ENCODE assay signal across 8 cellular contexts in genomic region chr19:11435833-11436313, GRCh38. TPM values are rescaled to one million over a fixed set of nuclear protein-coding genes. Genes with fewer than 3 reads are reported as not detected.
DNase-seq lines count a peak whose midpoint lies in the region; ATAC-seq, FAIRE-seq and TF ChIP-seq lines count a peak whose summit lies in the region.

No MANE protein-coding gene starts in this region.

- H3K27ac ChIP-seq in Karpas-422 (ENCODE audit: low read length) (peak overlapping the region; percentile 8; the same call in 1 of the 2 replicates), HepG2 (ENCODE audit: extremely low read length, insufficient read depth, low read length) (peak overlapping the region; percentile 71), transverse colon (peak overlapping the region; percentile 82 to 92 (median 86))

- peak; percentile 30 for DNase-seq in COLO668 (lab: John Stamatoyannopoulos, UW; ENCODE audit: unreplicated experiment)
- DNase-seq in Karpas-422, result peak; percentile 62
- DNase-seq in astrocyte of the spinal cord (ENCODE audit: low read depth, low spot score), result no peak
- DNase-seq in HepG2 (ENCODE audit: low spot score), result no peak
- peak; percentile 45 for DNase-seq in transverse colon
- DNase-seq in T1000 (lab: John Stamatoyannopoulos, UW), result no peak

- CTCF ChIA-PET in HepG2 (lab: Yijun Ruan, JAX; ENCODE audit: low intra/inter-chr PET ratio, low total read pairs), result interaction anchor here (1.6 kb wide), 1 partner anchor 54 kb away, joined by 9 read pairs; no protein-coding TSS in a partner anchor

- H3K4me2 ChIP-seq in Karpas-422 (ENCODE audit: low read depth, low read length, poor library complexity, severe bottlenecking), result peak overlapping the region; percentile 91
- peak overlapping the region; percentile 85 for H3K4me2 ChIP-seq in HepG2 (ENCODE audit: low read depth, low read length)

- H4K20me1 ChIP-seq in Karpas-422 (ENCODE audit: insufficient read depth, low read depth, low read length), result peaks cover 5% of the 10 kb centered on the region; the same call in 1 of the 2 replicates
- H4K20me1 ChIP-seq in HepG2 (ENCODE audit: insufficient read depth, low read length), result no peaks in the 10 kb centered on the region

- in situ Hi-C loops in astrocyte of the spinal cord (cut with HindIII; ENCODE audit: low sequenced_read_pairs), result no loop called here
- in situ Hi-C loops in HepG2 (cut with HindIII; ENCODE audit: extremely low pct_ligation_motif_present, low pct_unique_long_range_greater_than_20kb), result no loop called here
- in situ Hi-C loops in transverse colon (cut with MboI; ENCODE audit: low pct_ligation_motif_present in 1 of 4, low pct_unique_long_range_greater_than_20kb in 1 of 4, low sequenced_read_pairs in 3 of 4), result loop anchor here in 2 of 4 donors (10.0 kb wide), 2 partner anchors 61 to 141 kb away; partner anchors contain the start of genes SWSAP1 (in 1 of the 2) and TSPAN16 (in 1 of the 2)

- intact Hi-C loops in HepG2 (cut with micrococcal nuclease; ENCODE audit: unreplicated experiment), result loop anchor here (1.0 kb wide), 1 partner anchor 55 kb away; no protein-coding TSS in a partner anchor
- intact Hi-C loops in transverse colon (cut with DNase I; ENCODE audit: low total_unique reads), result no loop called here

- no peak for TF ChIP-seq CTCF in astrocyte of the spinal cord (IDR thresholded peaks at IDR 0.05; ENCODE audit: low read depth, low read length)
- no peak for TF ChIP-seq CTCF in HepG2 (CRISPR knock-in tag; IDR thresholded peaks at IDR 0.05)
- TF ChIP-seq CTCF in transverse colon (IDR thresholded peaks at IDR 0.05), result no peak

- BruUV-seq in HepG2 (replicated peaks; lab: Mats Ljungman, UMichigan), result TSS peak; percentile 90

- H3K9me3 ChIP-seq in Karpas-422 (ENCODE audit: low read length) (no peaks in the 10 kb centered on the region), HepG2 (ENCODE audit: low read length) (no peaks in the 10 kb centered on the region), transverse colon (no peaks in the 10 kb centered on the region)

- no peak for TF ChIP-seq EP300 in HepG2 (IDR thresholded peaks at IDR 0.05; ENCODE audit: low read depth in 2 of 2, low read length in 2 of 2)
- TF ChIP-seq EP300 in HepG2 (CRISPR knock-in tag; IDR thresholded peaks at IDR 0.05; ENCODE audit: borderline replicate concordance), result no peak
- TF ChIP-seq EP300 in transverse colon (IDR thresholded peaks at IDR 0.05; ENCODE audit: low read depth), result no peak

- TF ChIP-seq RAD21 in HepG2 (CRISPR knock-in tag; IDR thresholded peaks at IDR 0.05), result no peak

- ATAC-seq in HepG2 (peak; percentile 8), HG03460 (IDR thresholded peaks at IDR 0.05; ENCODE audit: unreplicated experiment) (no peak), HG02938 (IDR thresholded peaks at IDR 0.05; ENCODE audit: unreplicated experiment) (no peak)

- H3K27me3 ChIP-seq in Karpas-422 (ENCODE audit: low read length) (no peaks in the 10 kb centered on the region), HepG2 (ENCODE audit: control insufficient read depth in 1 of 2, insufficient read depth in 2 of 2, low read length in 2 of 2) (no peaks in the 10 kb centered on the region), transverse colon (no peaks in the 10 kb centered on the region)

- FAIRE-seq in HepG2 (lab: Jason Lieb, UNC), result no peak

- peaks cover 24% of the 10 kb centered on the region for H3K4me1 ChIP-seq in Karpas-422 (ENCODE audit: low read length)
- H3K4me1 ChIP-seq in HepG2 (ENCODE audit: insufficient read depth, low read length), result peaks cover 20% of the 10 kb centered on the region
- H3K4me1 ChIP-seq in transverse colon, result peaks cover 9 to 18% (median 15%) of the 10 kb centered on the region in 4 donors

- H3K36me3 ChIP-seq in Karpas-422 (ENCODE audit: insufficient read depth, low read length) (peaks cover 14% of the 10 kb centered on the region; the same call in 1 of the 2 replicates), HepG2 (replicated peaks in 1 of 2; ENCODE audit: control insufficient read depth in 1 of 2, insufficient read depth in 2 of 2, low read length in 2 of 2) (peaks cover 7 to 20% of the 10 kb centered on the region in 2 experiments), transverse colon (peaks cover 0 to 26% (median 13%) of the 10 kb centered on the region in 4 donors)

- H3K4me3 ChIP-seq in Karpas-422 (ENCODE audit: low read length), result peak overlapping the region; percentile 84
- peak overlapping the region; percentile 68 for H3K4me3 ChIP-seq in astrocyte of the spinal cord (ENCODE audit: low read depth, low read length)
- H3K4me3 ChIP-seq in HepG2 (replicated peaks in 1 of 3; ENCODE audit: insufficient read depth in 1 of 3, low read depth in 2 of 3, low read length in 3 of 3), result peak overlapping the region; percentile 78 to 88 (median 81)
- peak overlapping the region; percentile 58 to 77 (median 70) for H3K4me3 ChIP-seq in transverse colon

- peaks cover 20% of the 10 kb centered on the region for H3K79me2 ChIP-seq in Karpas-422 (ENCODE audit: low read length)
- peaks cover 15% of the 10 kb centered on the region for H3K79me2 ChIP-seq in HepG2 (ENCODE audit: insufficient read depth, low read length)

- H2AFZ ChIP-seq in Karpas-422 (ENCODE audit: low read length) (peak overlapping the region; percentile 71), HepG2 (ENCODE audit: low read length) (no peak overlapping the region)

- H3K9me2 ChIP-seq in Karpas-422 (replicated peaks; ENCODE audit: insufficient read depth, low read length), result no peaks in the 10 kb centered on the region

- WGBS in HepG2 (ENCODE audit: low lambda C conversion rate), result 3% methylated on average over 7 of the region's 21 CpGs
- 0 to 3% methylated on average over 1 to 19 of the region's 21 CpGs for WGBS in transverse colon (ENCODE audit: low coverage in 1 of 2), 2 donors

- POLR2A ChIA-PET in HepG2 (lab: Yijun Ruan, JAX), result interaction anchor here (1.0 to 2.5 kb wide), 14 partner anchors 9 to 142 kb away, joined by 3 to 40 read pairs (median 6); partner anchors contain the start of genes CCDC159, EPOR, RGL3 and SWSAP1

- H3K9ac ChIP-seq in Karpas-422 (ENCODE audit: low read length) (peak overlapping the region; percentile 80), HepG2 (ENCODE audit: insufficient read depth, low read depth, low read length) (peak overlapping the region; percentile 83)

- TF ChIP-seq POLR2A in HepG2 (IDR thresholded peaks at IDR 0.05; ENCODE audit: insufficient read depth in 1 of 2, low read depth in 2 of 2, low read length in 2 of 2) (peak in 1 of 2 experiments; percentile 10; a peak in 2 of 4 replicates), transverse colon (IDR thresholded peaks at IDR 0.05) (peak; percentile 2)

RNA-seq across cellular contexts. Expression of gene PRKCSH, which starts 0.4 kb away (rescaled TPM):
- 77.3 and 90.4 TPM in 2 replicates for total RNA-seq in Karpas-422 (2014; rRNA removed; shearing (Covaris generic); ENCODE audit: low replicate concordance)
- total RNA-seq in HepG2 (2016; rRNA removed; fragmentation: Illumina TruSeq; extraction: Trizol) (44.2 and 125 TPM in 2 replicates), transverse colon (100 to 1,000 TPM; 119 to 195 (median 183) TPM)
- 48.9 and 50.4 TPM in 2 replicates for total RNA-seq in HepG2 (2016; cell fraction: cytosol; rRNA removed; fragmentation: Illumina TruSeq; extraction: Trizol; ENCODE audit: low read depth)
- 34.7 and 135 TPM in 2 replicates for total RNA-seq in HepG2 (2016; cell fraction: insoluble cytoplasmic fraction; rRNA removed; fragmentation: Illumina TruSeq; extraction: Trizol)
- total RNA-seq in HepG2 (2016; cell fraction: membrane; rRNA removed; fragmentation: Illumina TruSeq; extraction: Trizol), result 48.6 and 53.5 TPM in 2 replicates
- total RNA-seq in HepG2 (2016; cell fraction: nucleus; rRNA removed; fragmentation: Illumina TruSeq; extraction: Trizol), result 112 and 115 TPM in 2 replicates
- 85.1 and 111 TPM in 2 replicates for polyA plus RNA-seq in HepG2 (2011; rRNA removed)
- polyA plus RNA-seq in HepG2 (2011; cell fraction: cytosol; rRNA removed), result 50.0 and 58.7 TPM in 2 replicates
- 284 and 361 TPM in 2 replicates for polyA plus RNA-seq in HepG2 (2011; cell fraction: nucleus; rRNA removed)
- polyA plus RNA-seq in HepG2 (2012), result 138 and 245 TPM in 2 replicates
- polyA plus RNA-seq in HepG2 (2016; cell fraction: cytosol; fragmentation: Illumina TruSeq; extraction: Trizol; ENCODE audit: low read depth), result 34.6 and 43.1 TPM in 2 replicates
- polyA plus RNA-seq in HepG2 (2016; cell fraction: insoluble cytoplasmic fraction; fragmentation: Illumina TruSeq; extraction: Trizol; ENCODE audit: low read depth), result 46.2 and 78.4 TPM in 2 replicates
- 62.2 and 79.4 TPM in 2 replicates for polyA plus RNA-seq in HepG2 (2016; cell fraction: membrane; fragmentation: Illumina TruSeq; extraction: Trizol; ENCODE audit: low read depth)
- polyA plus RNA-seq in HepG2 (2016; cell fraction: nucleus; fragmentation: Illumina TruSeq; extraction: Trizol; ENCODE audit: insufficient read depth, low read depth), result 408 and 430 TPM in 2 replicates
- 138 and 163 TPM in 2 replicates for polyA minus RNA-seq in HepG2 (2011; rRNA and poly(A)+ RNA removed; ENCODE audit: low replicate concordance)
- polyA minus RNA-seq in HepG2 (2011; cell fraction: cytosol; rRNA and poly(A)+ RNA removed), result 104 and 130 TPM in 2 replicates
- 60.0 and 70.7 TPM in 2 replicates for polyA minus RNA-seq in HepG2 (2011; cell fraction: nucleus; rRNA and poly(A)+ RNA removed)

RNA-seq across cellular contexts. Expression of gene ODAD3, which starts 1.0 kb away (rescaled TPM):
- 0.32 TPM in 1 of 2 replicates, not detected in the other for total RNA-seq in Karpas-422 (2014; rRNA removed; shearing (Covaris generic); ENCODE audit: low replicate concordance)
- total RNA-seq in HepG2 (2016; rRNA removed; fragmentation: Illumina TruSeq; extraction: Trizol) (0.04 TPM in 1 of 2 replicates, not detected in the other), transverse colon (1 to 10 TPM in 1 of 4 donors, under 1 TPM in 1, not detected in 2; 0.32 to 2.2 TPM)
- total RNA-seq in HepG2 (2016; cell fraction: cytosol; rRNA removed; fragmentation: Illumina TruSeq; extraction: Trizol; ENCODE audit: low read depth), result not detected in 2 replicates
- total RNA-seq in HepG2 (2016; cell fraction: insoluble cytoplasmic fraction; rRNA removed; fragmentation: Illumina TruSeq; extraction: Trizol), result 0.19 TPM in 1 of 2 replicates, not detected in the other
- 0.38 TPM in 1 of 2 replicates, not detected in the other for total RNA-seq in HepG2 (2016; cell fraction: membrane; rRNA removed; fragmentation: Illumina TruSeq; extraction: Trizol)
- total RNA-seq in HepG2 (2016; cell fraction: nucleus; rRNA removed; fragmentation: Illumina TruSeq; extraction: Trizol), result 0.19 and 0.34 TPM in 2 replicates
- 0.08 and 0.35 TPM in 2 replicates for polyA plus RNA-seq in HepG2 (2011; rRNA removed)
- 0.23 and 0.26 TPM in 2 replicates for polyA plus RNA-seq in HepG2 (2011; cell fraction: cytosol; rRNA removed)
- polyA plus RNA-seq in HepG2 (2011; cell fraction: nucleus; rRNA removed), result 0.29 and 0.42 TPM in 2 replicates
- 0.08 and 0.13 TPM in 2 replicates for polyA plus RNA-seq in HepG2 (2012)
- polyA plus RNA-seq in HepG2 (2016; cell fraction: cytosol; fragmentation: Illumina TruSeq; extraction: Trizol; ENCODE audit: low read depth), result not detected in 2 replicates
- 0.20 TPM in 1 of 2 replicates, not detected in the other for polyA plus RNA-seq in HepG2 (2016; cell fraction: insoluble cytoplasmic fraction; fragmentation: Illumina TruSeq; extraction: Trizol; ENCODE audit: low read depth)
- not detected in 2 replicates for polyA plus RNA-seq in HepG2 (2016; cell fraction: membrane; fragmentation: Illumina TruSeq; extraction: Trizol; ENCODE audit: low read depth)
- polyA plus RNA-seq in HepG2 (2016; cell fraction: nucleus; fragmentation: Illumina TruSeq; extraction: Trizol; ENCODE audit: insufficient read depth, low read depth), result 0.32 and 1.2 TPM in 2 replicates
- 1.6 TPM in 1 of 2 replicates, not detected in the other for polyA minus RNA-seq in HepG2 (2011; rRNA and poly(A)+ RNA removed; ENCODE audit: low replicate concordance)
- polyA minus RNA-seq in HepG2 (2011; cell fraction: cytosol; rRNA and poly(A)+ RNA removed), result not detected in 2 replicates
- polyA minus RNA-seq in HepG2 (2011; cell fraction: nucleus; rRNA and poly(A)+ RNA removed), result 0.25 TPM in 1 of 2 replicates, not detected in the other

RNA-seq across cellular contexts. Expression of gene RGL3, which starts 16.8 kb away (rescaled TPM):
- 2.5 TPM in 1 of 2 replicates, not detected in the other for total RNA-seq in Karpas-422 (2014; rRNA removed; shearing (Covaris generic); ENCODE audit: low replicate concordance)
- total RNA-seq in HepG2 (2016; rRNA removed; fragmentation: Illumina TruSeq; extraction: Trizol) (1.2 and 4.2 TPM in 2 replicates), transverse colon (10 to 100 TPM in 3 of 4 donors, 1 to 10 TPM in 1; 6.7 to 78.9 (median 28.1) TPM)
- total RNA-seq in HepG2 (2016; cell fraction: cytosol; rRNA removed; fragmentation: Illumina TruSeq; extraction: Trizol; ENCODE audit: low read depth), result 2.5 and 4.2 TPM in 2 replicates
- 0.24 and 4.3 TPM in 2 replicates for total RNA-seq in HepG2 (2016; cell fraction: insoluble cytoplasmic fraction; rRNA removed; fragmentation: Illumina TruSeq; extraction: Trizol)
- total RNA-seq in HepG2 (2016; cell fraction: membrane; rRNA removed; fragmentation: Illumina TruSeq; extraction: Trizol), result 0.80 and 2.7 TPM in 2 replicates
- 5.7 and 8.1 TPM in 2 replicates for total RNA-seq in HepG2 (2016; cell fraction: nucleus; rRNA removed; fragmentation: Illumina TruSeq; extraction: Trizol)
- 7.6 and 8.4 TPM in 2 replicates for polyA plus RNA-seq in HepG2 (2011; rRNA removed)
- 0.79 and 1.9 TPM in 2 replicates for polyA plus RNA-seq in HepG2 (2011; cell fraction: cytosol; rRNA removed)
- 95.2 and 108 TPM in 2 replicates for polyA plus RNA-seq in HepG2 (2011; cell fraction: nucleus; rRNA removed)
- 9.4 TPM in 2 replicates for polyA plus RNA-seq in HepG2 (2012)
- 0.75 and 0.92 TPM in 2 replicates for polyA plus RNA-seq in HepG2 (2016; cell fraction: cytosol; fragmentation: Illumina TruSeq; extraction: Trizol; ENCODE audit: low read depth)
- 1.5 and 2.8 TPM in 2 replicates for polyA plus RNA-seq in HepG2 (2016; cell fraction: insoluble cytoplasmic fraction; fragmentation: Illumina TruSeq; extraction: Trizol; ENCODE audit: low read depth)
- polyA plus RNA-seq in HepG2 (2016; cell fraction: membrane; fragmentation: Illumina TruSeq; extraction: Trizol; ENCODE audit: low read depth), result 0.85 and 1.4 TPM in 2 replicates
- 38.5 and 40.9 TPM in 2 replicates for polyA plus RNA-seq in HepG2 (2016; cell fraction: nucleus; fragmentation: Illumina TruSeq; extraction: Trizol; ENCODE audit: insufficient read depth, low read depth)
- polyA minus RNA-seq in HepG2 (2011; rRNA and poly(A)+ RNA removed; ENCODE audit: low replicate concordance), result 7.1 and 16.7 TPM in 2 replicates
- polyA minus RNA-seq in HepG2 (2011; cell fraction: cytosol; rRNA and poly(A)+ RNA removed), result 3.9 and 4.1 TPM in 2 replicates
- polyA minus RNA-seq in HepG2 (2011; cell fraction: nucleus; rRNA and poly(A)+ RNA removed), result 14.0 and 15.7 TPM in 2 replicates

RNA-seq across cellular contexts. Expression of gene ELAVL3, which starts 45.0 kb away (rescaled TPM):
- not detected in 2 replicates for total RNA-seq in Karpas-422 (2014; rRNA removed; shearing (Covaris generic); ENCODE audit: low replicate concordance)
- total RNA-seq in HepG2 (2016; rRNA removed; fragmentation: Illumina TruSeq; extraction: Trizol) (not detected in 2 replicates), transverse colon (1 to 10 TPM in 2 of 4 donors, under 1 TPM in 1, not detected in 1; 0.27 to 3.2 (median 1.3) TPM)
- total RNA-seq in HepG2 (2016; cell fraction: cytosol; rRNA removed; fragmentation: Illumina TruSeq; extraction: Trizol; ENCODE audit: low read depth), result not detected in 2 replicates
- total RNA-seq in HepG2 (2016; cell fraction: insoluble cytoplasmic fraction; rRNA removed; fragmentation: Illumina TruSeq; extraction: Trizol), result not detected in 2 replicates
- total RNA-seq in HepG2 (2016; cell fraction: membrane; rRNA removed; fragmentation: Illumina TruSeq; extraction: Trizol), result not detected in 2 replicates
- not detected in 2 replicates for total RNA-seq in HepG2 (2016; cell fraction: nucleus; rRNA removed; fragmentation: Illumina TruSeq; extraction: Trizol)
- polyA plus RNA-seq in HepG2 (2011; rRNA removed), result 0.03 TPM in 2 replicates
- polyA plus RNA-seq in HepG2 (2011; cell fraction: cytosol; rRNA removed), result not detected in 2 replicates
- 0.12 and 0.16 TPM in 2 replicates for polyA plus RNA-seq in HepG2 (2011; cell fraction: nucleus; rRNA removed)
- polyA plus RNA-seq in HepG2 (2012), result 0.03 TPM in 2 replicates
- polyA plus RNA-seq in HepG2 (2016; cell fraction: cytosol; fragmentation: Illumina TruSeq; extraction: Trizol; ENCODE audit: low read depth), result 0.02 TPM in 1 of 2 replicates, not detected in the other
- not detected in 2 replicates for polyA plus RNA-seq in HepG2 (2016; cell fraction: insoluble cytoplasmic fraction; fragmentation: Illumina TruSeq; extraction: Trizol; ENCODE audit: low read depth)
- not detected in 2 replicates for polyA plus RNA-seq in HepG2 (2016; cell fraction: membrane; fragmentation: Illumina TruSeq; extraction: Trizol; ENCODE audit: low read depth)
- polyA plus RNA-seq in HepG2 (2016; cell fraction: nucleus; fragmentation: Illumina TruSeq; extraction: Trizol; ENCODE audit: insufficient read depth, low read depth), result not detected in 2 replicates
- not detected in 2 replicates for polyA minus RNA-seq in HepG2 (2011; rRNA and poly(A)+ RNA removed; ENCODE audit: low replicate concordance)
- polyA minus RNA-seq in HepG2 (2011; cell fraction: cytosol; rRNA and poly(A)+ RNA removed), result not detected in 2 replicates
- not detected in 2 replicates for polyA minus RNA-seq in HepG2 (2011; cell fraction: nucleus; rRNA and poly(A)+ RNA removed)

RNA-seq across cellular contexts. Expression of gene EPOR, which starts 51.8 kb away (rescaled TPM):
- 8.5 and 16.7 TPM in 2 replicates for total RNA-seq in Karpas-422 (2014; rRNA removed; shearing (Covaris generic); ENCODE audit: low replicate concordance)
- total RNA-seq in HepG2 (2016; rRNA removed; fragmentation: Illumina TruSeq; extraction: Trizol) (1.2 and 2.9 TPM in 2 replicates), transverse colon (10 to 100 TPM in 1 of 4 donors, 1 to 10 TPM in 3; 2.3 to 24.3 (median 6.4) TPM)
- 0.61 and 0.88 TPM in 2 replicates for total RNA-seq in HepG2 (2016; cell fraction: cytosol; rRNA removed; fragmentation: Illumina TruSeq; extraction: Trizol; ENCODE audit: low read depth)
- total RNA-seq in HepG2 (2016; cell fraction: insoluble cytoplasmic fraction; rRNA removed; fragmentation: Illumina TruSeq; extraction: Trizol), result 1.4 and 2.9 TPM in 2 replicates
- total RNA-seq in HepG2 (2016; cell fraction: membrane; rRNA removed; fragmentation: Illumina TruSeq; extraction: Trizol), result 2.3 and 2.5 TPM in 2 replicates
- 2.5 and 3.1 TPM in 2 replicates for total RNA-seq in HepG2 (2016; cell fraction: nucleus; rRNA removed; fragmentation: Illumina TruSeq; extraction: Trizol)
- polyA plus RNA-seq in HepG2 (2011; rRNA removed), result 5.3 and 7.0 TPM in 2 replicates
- 3.4 and 5.3 TPM in 2 replicates for polyA plus RNA-seq in HepG2 (2011; cell fraction: cytosol; rRNA removed)
- 46.2 and 52.8 TPM in 2 replicates for polyA plus RNA-seq in HepG2 (2011; cell fraction: nucleus; rRNA removed)
- polyA plus RNA-seq in HepG2 (2012), result 3.2 and 4.2 TPM in 2 replicates
- 1.4 and 1.7 TPM in 2 replicates for polyA plus RNA-seq in HepG2 (2016; cell fraction: cytosol; fragmentation: Illumina TruSeq; extraction: Trizol; ENCODE audit: low read depth)
- polyA plus RNA-seq in HepG2 (2016; cell fraction: insoluble cytoplasmic fraction; fragmentation: Illumina TruSeq; extraction: Trizol; ENCODE audit: low read depth), result 2.0 and 2.2 TPM in 2 replicates
- polyA plus RNA-seq in HepG2 (2016; cell fraction: membrane; fragmentation: Illumina TruSeq; extraction: Trizol; ENCODE audit: low read depth), result 2.5 and 3.1 TPM in 2 replicates
- polyA plus RNA-seq in HepG2 (2016; cell fraction: nucleus; fragmentation: Illumina TruSeq; extraction: Trizol; ENCODE audit: insufficient read depth, low read depth), result 8.5 and 9.5 TPM in 2 replicates
- 5.8 and 9.7 TPM in 2 replicates for polyA minus RNA-seq in HepG2 (2011; rRNA and poly(A)+ RNA removed; ENCODE audit: low replicate concordance)
- 1.8 and 3.3 TPM in 2 replicates for polyA minus RNA-seq in HepG2 (2011; cell fraction: cytosol; rRNA and poly(A)+ RNA removed)
- 2.6 and 2.7 TPM in 2 replicates for polyA minus RNA-seq in HepG2 (2011; cell fraction: nucleus; rRNA and poly(A)+ RNA removed)

Comparison
In these comparisons a context has a peak if more than half of its experiments do, and no peak if none do; other contexts are left out.
1. DNase-seq: peak in COLO668 (single experiment), Karpas-422 (single experiment) and transverse colon (single experiment); none in astrocyte of the spinal cord (single experiment), HepG2 (single experiment) and T1000 (single experiment).
2. H3K27ac ChIP-seq: peak in every context shown above with its lines; median percentile 86 in transverse colon; 71 in HepG2; 8 in Karpas-422.
3. Peak in every context shown above with its lines, with median percentiles within 50 percentile points of each other: H3K4me3 ChIP-seq.